ENCODE assay signal across 1 cellular context in the genomic region with DNA sequence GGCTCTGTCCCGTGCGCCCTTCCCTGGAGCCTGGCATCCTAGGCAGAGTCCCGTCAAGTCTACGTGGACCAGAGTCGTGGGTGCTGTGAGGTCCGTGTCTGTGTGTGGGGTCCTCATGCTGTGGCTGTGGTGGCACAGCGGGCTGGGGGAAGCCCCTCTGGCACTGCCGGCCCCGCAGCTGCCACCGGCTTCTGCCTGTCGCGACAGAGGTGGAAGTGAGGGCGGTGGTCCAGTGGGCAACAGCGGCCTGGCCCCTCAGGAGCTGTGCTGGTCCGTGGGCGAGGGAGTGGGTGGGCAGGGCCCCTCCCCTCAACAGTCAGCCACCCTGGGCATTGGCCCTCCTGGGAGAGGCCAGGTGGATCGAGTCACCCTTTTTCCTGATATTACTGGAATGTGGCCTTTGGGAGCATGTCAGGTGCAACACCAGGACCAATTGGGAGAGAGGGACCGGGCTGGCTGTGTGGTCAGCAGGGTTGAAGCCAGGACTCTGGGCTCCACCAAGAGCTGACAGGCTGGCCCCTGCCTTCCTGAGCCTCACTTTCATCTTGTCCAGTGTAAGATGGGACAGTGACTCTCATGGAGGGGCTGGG.
TF ChIP-seq lines count a peak whose summit lies in the region.

No MANE protein-coding gene starts in this region.

TF ChIP-seq in GM23338, 12 proteins besides CTCF, POLR2A, EP300 and RAD21 (continued from another document):
- TF ChIP-seq, protein P1, sequence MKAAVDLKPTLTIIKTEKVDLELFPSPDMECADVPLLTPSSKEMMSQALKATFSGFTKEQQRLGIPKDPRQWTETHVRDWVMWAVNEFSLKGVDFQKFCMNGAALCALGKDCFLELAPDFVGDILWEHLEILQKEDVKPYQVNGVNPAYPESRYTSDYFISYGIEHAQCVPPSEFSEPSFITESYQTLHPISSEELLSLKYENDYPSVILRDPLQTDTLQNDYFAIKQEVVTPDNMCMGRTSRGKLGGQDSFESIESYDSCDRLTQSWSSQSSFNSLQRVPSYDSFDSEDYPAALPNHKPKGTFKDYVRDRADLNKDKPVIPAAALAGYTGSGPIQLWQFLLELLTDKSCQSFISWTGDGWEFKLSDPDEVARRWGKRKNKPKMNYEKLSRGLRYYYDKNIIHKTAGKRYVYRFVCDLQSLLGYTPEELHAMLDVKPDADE (IDR thresholded peaks at IDR 0.05), result no peak
- TF ChIP-seq ZNF331 (CRISPR knock-in tag; IDR thresholded peaks at IDR 0.05; ENCODE audit: low read depth) (no peak), CREB1 (CRISPR knock-in tag; IDR thresholded peaks at IDR 0.05; ENCODE audit: low read depth) (no peak), JUNB (IDR thresholded peaks at IDR 0.05; ENCODE audit: unreplicated experiment) (no peak), EZH2phosphoT487 (IDR thresholded peaks at IDR 0.05; ENCODE audit: unreplicated experiment) (no peak), STAT1 (IDR thresholded peaks at IDR 0.05; ENCODE audit: unreplicated experiment) (no peak), POLR2AphosphoS5 (IDR thresholded peaks at IDR 0.05; ENCODE audit: low read depth) (no peak), EZH2 (IDR thresholded peaks at IDR 0.05; ENCODE audit: low read depth, unreplicated experiment) (no peak), ZNF114 (CRISPR knock-in tag; IDR thresholded peaks at IDR 0.05) (no peak), NANOG (IDR thresholded peaks at IDR 0.05; ENCODE audit: borderline replicate concordance) (no peak)
- TF ChIP-seq, protein P2, sequence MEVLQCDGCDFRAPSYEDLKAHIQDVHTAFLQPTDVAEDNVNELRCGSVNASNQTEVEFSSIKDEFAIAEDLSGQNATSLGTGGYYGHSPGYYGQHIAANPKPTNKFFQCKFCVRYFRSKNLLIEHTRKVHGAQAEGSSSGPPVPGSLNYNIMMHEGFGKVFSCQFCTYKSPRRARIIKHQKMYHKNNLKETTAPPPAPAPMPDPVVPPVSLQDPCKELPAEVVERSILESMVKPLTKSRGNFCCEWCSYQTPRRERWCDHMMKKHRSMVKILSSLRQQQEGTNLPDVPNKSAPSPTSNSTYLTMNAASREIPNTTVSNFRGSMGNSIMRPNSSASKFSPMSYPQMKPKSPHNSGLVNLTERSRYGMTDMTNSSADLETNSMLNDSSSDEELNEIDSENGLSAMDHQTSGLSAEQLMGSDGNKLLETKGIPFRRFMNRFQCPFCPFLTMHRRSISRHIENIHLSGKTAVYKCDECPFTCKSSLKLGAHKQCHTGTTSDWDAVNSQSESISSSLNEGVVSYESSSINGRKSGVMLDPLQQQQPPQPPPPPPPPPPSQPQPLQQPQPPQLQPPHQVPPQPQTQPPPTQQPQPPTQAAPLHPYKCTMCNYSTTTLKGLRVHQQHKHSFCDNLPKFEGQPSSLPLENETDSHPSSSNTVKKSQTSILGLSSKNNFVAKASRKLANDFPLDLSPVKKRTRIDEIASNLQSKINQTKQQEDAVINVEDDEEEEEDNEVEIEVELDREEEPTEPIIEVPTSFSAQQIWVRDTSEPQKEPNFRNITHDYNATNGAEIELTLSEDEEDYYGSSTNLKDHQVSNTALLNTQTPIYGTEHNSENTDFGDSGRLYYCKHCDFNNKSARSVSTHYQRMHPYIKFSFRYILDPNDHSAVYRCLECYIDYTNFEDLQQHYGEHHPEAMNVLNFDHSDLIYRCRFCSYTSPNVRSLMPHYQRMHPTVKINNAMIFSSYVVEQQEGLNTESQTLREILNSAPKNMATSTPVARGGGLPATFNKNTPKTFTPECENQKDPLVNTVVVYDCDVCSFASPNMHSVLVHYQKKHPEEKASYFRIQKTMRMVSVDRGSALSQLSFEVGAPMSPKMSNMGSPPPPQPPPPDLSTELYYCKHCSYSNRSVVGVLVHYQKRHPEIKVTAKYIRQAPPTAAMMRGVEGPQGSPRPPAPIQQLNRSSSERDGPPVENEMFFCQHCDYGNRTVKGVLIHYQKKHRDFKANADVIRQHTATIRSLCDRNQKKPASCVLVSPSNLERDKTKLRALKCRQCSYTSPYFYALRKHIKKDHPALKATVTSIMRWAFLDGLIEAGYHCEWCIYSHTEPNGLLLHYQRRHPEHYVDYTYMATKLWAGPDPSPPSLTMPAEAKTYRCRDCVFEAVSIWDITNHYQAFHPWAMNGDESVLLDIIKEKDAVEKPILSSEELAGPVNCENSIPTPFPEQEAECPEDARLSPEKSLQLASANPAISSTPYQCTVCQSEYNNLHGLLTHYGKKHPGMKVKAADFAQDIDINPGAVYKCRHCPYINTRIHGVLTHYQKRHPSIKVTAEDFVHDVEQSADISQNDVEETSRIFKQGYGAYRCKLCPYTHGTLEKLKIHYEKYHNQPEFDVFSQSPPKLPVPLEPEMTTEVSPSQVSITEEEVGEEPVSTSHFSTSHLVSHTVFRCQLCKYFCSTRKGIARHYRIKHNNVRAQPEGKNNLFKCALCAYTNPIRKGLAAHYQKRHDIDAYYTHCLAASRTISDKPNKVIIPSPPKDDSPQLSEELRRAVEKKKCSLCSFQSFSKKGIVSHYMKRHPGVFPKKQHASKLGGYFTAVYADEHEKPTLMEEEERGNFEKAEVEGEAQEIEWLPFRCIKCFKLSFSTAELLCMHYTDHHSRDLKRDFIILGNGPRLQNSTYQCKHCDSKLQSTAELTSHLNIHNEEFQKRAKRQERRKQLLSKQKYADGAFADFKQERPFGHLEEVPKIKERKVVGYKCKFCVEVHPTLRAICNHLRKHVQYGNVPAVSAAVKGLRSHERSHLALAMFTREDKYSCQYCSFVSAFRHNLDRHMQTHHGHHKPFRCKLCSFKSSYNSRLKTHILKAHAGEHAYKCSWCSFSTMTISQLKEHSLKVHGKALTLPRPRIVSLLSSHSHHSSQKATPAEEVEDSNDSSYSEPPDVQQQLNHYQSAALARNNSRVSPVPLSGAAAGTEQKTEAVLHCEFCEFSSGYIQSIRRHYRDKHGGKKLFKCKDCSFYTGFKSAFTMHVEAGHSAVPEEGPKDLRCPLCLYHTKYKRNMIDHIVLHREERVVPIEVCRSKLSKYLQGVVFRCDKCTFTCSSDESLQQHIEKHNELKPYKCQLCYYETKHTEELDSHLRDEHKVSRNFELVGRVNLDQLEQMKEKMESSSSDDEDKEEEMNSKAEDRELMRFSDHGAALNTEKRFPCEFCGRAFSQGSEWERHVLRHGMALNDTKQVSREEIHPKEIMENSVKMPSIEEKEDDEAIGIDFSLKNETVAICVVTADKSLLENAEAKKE (CRISPR knock-in tag; IDR thresholded peaks at IDR 0.05), result no peak
